19 cellular contexts compared by ENCODE assay signal in the genomic region with DNA sequence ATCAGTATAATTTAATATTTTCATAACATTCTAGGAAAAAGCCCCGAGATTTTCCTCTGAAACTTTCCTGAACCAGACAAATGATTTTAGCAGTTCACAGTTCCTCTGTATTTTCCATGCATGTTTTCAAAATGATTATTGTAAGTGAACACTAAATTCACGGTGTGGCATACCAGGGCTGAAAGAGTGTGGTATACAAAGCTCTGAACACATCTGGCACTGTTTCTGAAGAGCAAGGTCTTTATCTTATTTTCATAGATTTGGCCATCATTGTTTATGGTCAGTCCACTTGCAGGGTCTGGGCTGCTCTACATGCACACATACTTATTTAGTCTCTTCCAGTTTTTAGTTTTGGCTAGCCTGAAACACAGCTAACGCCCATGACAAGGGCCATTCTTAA. TPM values are rescaled to one million over a fixed set of nuclear protein-coding genes. Genes with fewer than 3 reads are reported as not detected.
DNase-seq lines count a peak whose midpoint lies in the region; ATAC-seq and TF ChIP-seq lines count a peak whose summit lies in the region.
"Had no signal": no experiment of that assay in that cellular context is flagged by ENCODE, and none has a peak within 500 bp of the region (broad histone marks: within the 10 kb centered on the region; RNA-seq: fewer than 3 reads in every experiment).

No MANE protein-coding gene starts in this region.

- TF ChIP-seq CTCF in HL-60 (IDR thresholded peaks at IDR 0.05; ENCODE audit: insufficient read depth, low read length) (no peak), coronary artery (IDR thresholded peaks at IDR 0.05) (no peak)

- H3K4me1 ChIP-seq in BLaER1 (peaks cover 99% of the 10 kb centered on the region), skeletal muscle tissue (ENCODE audit: control insufficient read depth in 3 of 3, insufficient read depth in 3 of 3, low read length in 3 of 3) (peaks cover 2 to 6% (median 5%) of the 10 kb centered on the region in 3 donors)

- H3K27me3 ChIP-seq in BLaER1: no peaks in the 10 kb centered on the region
- no peaks in the 10 kb centered on the region for H3K27me3 ChIP-seq in HL-60 (ENCODE audit: insufficient read depth, poor library complexity, severe bottlenecking)
- peaks cover 0 to 4% (median 3%) of the 10 kb centered on the region in 3 donors for H3K27me3 ChIP-seq in skeletal muscle tissue (ENCODE audit: control insufficient read depth in 3 of 3, insufficient read depth in 3 of 3, low read length in 3 of 3)

- H3K9ac ChIP-seq in BLaER1 (peak overlapping the region; percentile 75; the same call in 1 of the 2 replicates), skeletal muscle tissue (ENCODE audit: low read depth in 1 of 3, low read length in 3 of 3) (no peak overlapping the region)

- no peaks in the 10 kb centered on the region for H3K36me3 ChIP-seq in BLaER1
- no peaks in the 10 kb centered on the region for H3K36me3 ChIP-seq in skeletal muscle tissue (ENCODE audit: control insufficient read depth in 3 of 3, insufficient read depth in 3 of 3, low read length in 3 of 3)

- ATAC-seq in GM21360 (IDR thresholded peaks at IDR 0.05; ENCODE audit: unreplicated experiment) (no peak), GM21825 (IDR thresholded peaks at IDR 0.05; ENCODE audit: unreplicated experiment) (no peak)
- ATAC-seq: activated CD4-positive, alpha-beta T cell treated with anti-CD3 and anti-CD28 coated beads for 36 hours; activated CD8-positive, alpha-beta memory T cell treated with anti-CD3 and anti-CD28 coated beads, Interleukin-2, amount 10 ng/mL, durations not matched to agents 7 days and 5 days; activated naive CD4-positive, alpha-beta T cell treated with anti-CD3 and anti-CD28 coated beads, Interleukin-2, amount 50 U/mL, for 72 hours had no signal

- H3K4me2 ChIP-seq in BLaER1: peak overlapping the region; percentile 81

- no peaks in the 10 kb centered on the region for H3K9me3 ChIP-seq in BLaER1
- no peaks in the 10 kb centered on the region for H3K9me3 ChIP-seq in skeletal muscle tissue (ENCODE audit: control insufficient read depth in 3 of 3, low read length in 3 of 3)

- no peak for DNase-seq in HL-60 (ENCODE audit: low read depth in 1 of 2, low spot score in 1 of 2)
- DNase-seq in coronary artery (ENCODE audit: low spot score): no peak
- no peak for DNase-seq in globus pallidus (ENCODE audit: low spot score)
- DNase-seq in RKO (ENCODE audit: low spot score): no peak
- DNase-seq: activated CD4-positive, alpha-beta T cell treated with anti-CD3 and anti-CD28 coated beads for 36 hours; activated CD8-positive, alpha-beta memory T cell treated with anti-CD3 and anti-CD28 coated beads, Interleukin-2, amount 10 ng/mL, durations not matched to agents 7 days and 5 days; cerebellar nuclear complex; effector memory CD4-positive, alpha-beta T cell; glutamatergic neuron; H7; Karpas-422; NCI-H1048; NCI-H1930; NCI-H446 treated with DMSO at 0.1 percent for 48 hours had no signal

- no peaks in the 10 kb centered on the region for H4K20me1 ChIP-seq in BLaER1

- H3K27ac ChIP-seq in BLaER1 (peak overlapping the region; percentile 91), HL-60 (replicated peaks) (peak overlapping the region; percentile 29), coronary artery (peak overlapping the region; percentile 12 to 33), skeletal muscle tissue (ENCODE audit: low read depth, low read length) (peak overlapping the region; percentile 3)

- H3K4me3 ChIP-seq in BLaER1 (no peak overlapping the region), HL-60 (replicated peaks; ENCODE audit: insufficient read depth, low read length) (no peak overlapping the region), coronary artery (no peak overlapping the region), skeletal muscle tissue (ENCODE audit: low read length in 3 of 3) (no peak overlapping the region)

RNA-seq across cellular contexts. Expression of gene GAB2, which starts 7.8 kb away (rescaled TPM):
- 10.4 TPM for total RNA-seq in skeletal muscle tissue

Comparison
In these comparisons a context has a peak if more than half of its experiments do, and no peak if none do; other contexts are left out.
1. H3K27ac ChIP-seq: peak in every context shown above with its lines; median percentile 91 in BLaER1; 29 in HL-60; 22 in coronary artery; 3 in skeletal muscle tissue.